Comparison of ENCODE assay signal across 8 cellular contexts in the genomic region with DNA sequence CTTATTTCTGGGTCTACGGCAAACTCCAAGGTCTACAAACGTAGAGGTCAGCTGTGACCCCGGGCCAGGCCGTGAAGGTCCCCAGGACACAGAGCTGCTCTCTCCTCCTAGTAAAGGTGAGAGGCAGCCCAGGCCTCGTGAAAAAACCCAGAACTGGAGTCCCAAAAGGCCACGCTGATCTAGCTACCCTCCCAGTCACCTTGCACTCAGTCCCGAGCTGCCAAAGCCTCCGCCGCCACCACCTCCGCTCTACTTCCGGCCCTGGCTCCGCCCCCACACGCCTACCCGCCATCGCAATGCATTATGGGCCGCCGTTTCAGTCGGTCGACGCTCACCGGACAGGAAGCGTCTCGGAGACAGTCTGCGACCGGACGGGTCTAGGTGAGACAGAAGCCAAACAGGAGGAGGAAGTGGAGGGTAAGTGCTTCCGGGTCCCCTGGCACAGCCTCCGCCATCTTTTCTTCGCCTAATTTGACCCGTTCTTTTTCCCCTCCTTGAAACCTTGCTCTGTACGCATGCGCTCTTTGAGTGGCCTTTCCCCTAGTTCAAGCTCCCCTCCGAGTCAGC. TPM values are rescaled to one million over a fixed set of nuclear protein-coding genes. Genes with fewer than 3 reads are reported as not detected.
DNase-seq lines count a peak whose midpoint lies in the region; TF ChIP-seq lines count a peak whose summit lies in the region.

A gene with protein sequence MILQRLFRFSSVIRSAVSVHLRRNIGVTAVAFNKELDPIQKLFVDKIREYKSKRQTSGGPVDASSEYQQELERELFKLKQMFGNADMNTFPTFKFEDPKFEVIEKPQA (minus strand): TSS at position 251 of the 567 bp plus-strand sequence. CDS start 5,110 bp downstream, outside the sequence.
A gene (plus strand): TSS at position 319 of the 567 bp plus-strand sequence. CDS start 6,627 bp downstream, outside the sequence.

- H3K27me3 ChIP-seq in HAP-1 (ENCODE audit: low read depth) (no peaks in the 10 kb centered on the region), MM.1S (replicated peaks; ENCODE audit: insufficient read depth, low read length) (no peaks in the 10 kb centered on the region), neural cell (ENCODE audit: insufficient read depth, low read depth, low read length) (no peaks in the 10 kb centered on the region), stomach (no peaks in the 10 kb centered on the region)

- DNase-seq in HAP-1 (ENCODE audit: low spot score in 2 of 2) (peak; percentile 98 to 99), MM.1S (peak; percentile 98), SIG-M5 (lab: John Stamatoyannopoulos, UW) (peak; percentile 93), activated gamma-delta T cell (lab: John Stamatoyannopoulos, UW) (peak; percentile 90), fibroblast of villous mesenchyme (ENCODE audit: low read depth) (peak; percentile 99), stomach (peak; percentile 97)

- 0 to 1% (median 0%) methylated on average over 26 to 33 of the region's 33 CpGs for WGBS in stomach, 5 donors

- H3K36me3 ChIP-seq in ES-I3 (ENCODE audit: insufficient read depth, low read length) = 0 out of 2 replicates have a peak, but pooled peaks cover 2% of the 10 kb centered on the region
- peaks cover 14% of the 10 kb centered on the region for H3K36me3 ChIP-seq in HAP-1 (replicated peaks)
- H3K36me3 ChIP-seq in MM.1S (replicated peaks; ENCODE audit: insufficient read depth, low read length) = no peaks in the 10 kb centered on the region; the same call in 1 of the 2 replicates
- H3K36me3 ChIP-seq in neural cell (ENCODE audit: insufficient read depth, low read length) = peaks cover under 1% of the 10 kb centered on the region
- H3K36me3 ChIP-seq in stomach = peaks cover 3 to 17% (median 8%) of the 10 kb centered on the region in 4 donors

- peak within 1 kb of the TSS; percentile 99 for H3K27ac ChIP-seq in MM.1S (ENCODE audit: low read length)
- peak within 1 kb of the TSS; percentile 99 for H3K27ac ChIP-seq in neural cell (ENCODE audit: low read length)
- H3K27ac ChIP-seq in stomach = peak within 1 kb of the TSS; percentile 96 to 99 (median 98)

- no peaks in the 10 kb centered on the region for H3K9me2 ChIP-seq in MM.1S (replicated peaks; ENCODE audit: insufficient read depth, low read length)
- H3K9me2 ChIP-seq in neural cell (ENCODE audit: insufficient read depth, low read length) = no peaks in the 10 kb centered on the region

- H3K4me2 ChIP-seq in MM.1S (ENCODE audit: low read depth, low read length) = peak within 1 kb of the TSS; percentile 93
- peak within 1 kb of the TSS; percentile 99 for H3K4me2 ChIP-seq in neural cell (ENCODE audit: low read length)

- TF ChIP-seq CTCF in MM.1S (IDR thresholded peaks at IDR 0.05; ENCODE audit: low read length) (no peak), fibroblast of villous mesenchyme (IDR thresholded peaks at IDR 0.05; ENCODE audit: insufficient read depth, low read depth, low read length) (no peak), neural cell (IDR thresholded peaks at IDR 0.05; ENCODE audit: poor library complexity, severe bottlenecking) (no peak), stomach (IDR thresholded peaks at IDR 0.05) (peak in 1 of 7 experiments; percentile 3)

- H3K9me3 ChIP-seq in ES-I3 (ENCODE audit: control insufficient read depth, insufficient read depth, low read length) (no peaks in the 10 kb centered on the region), HAP-1 (no peaks in the 10 kb centered on the region), MM.1S (replicated peaks; ENCODE audit: insufficient read depth, low read length) (no peaks in the 10 kb centered on the region), neural cell (ENCODE audit: low read length) (no peaks in the 10 kb centered on the region), stomach (no peaks in the 10 kb centered on the region)

- peak within 1 kb of the TSS; percentile 96 for H3K9ac ChIP-seq in ES-I3 (ENCODE audit: low read depth, low read length)
- peak within 1 kb of the TSS; percentile 95 for H3K9ac ChIP-seq in MM.1S (ENCODE audit: low read length)
- peak within 1 kb of the TSS; percentile 90 for H3K9ac ChIP-seq in neural cell (ENCODE audit: low read length)

- H4K20me1 ChIP-seq in MM.1S (ENCODE audit: insufficient read depth, low read length) (no peaks in the 10 kb centered on the region), neural cell (ENCODE audit: insufficient read depth) (no peaks in the 10 kb centered on the region)

- H3K4me1 ChIP-seq in ES-I3 (ENCODE audit: insufficient read depth, low read length) = 0 out of 2 replicates have a peak, but pooled peaks cover 3% of the 10 kb centered on the region
- H3K4me1 ChIP-seq in HAP-1 = peaks cover 28% of the 10 kb centered on the region
- peaks cover 24% of the 10 kb centered on the region for H3K4me1 ChIP-seq in MM.1S (ENCODE audit: low read length)
- peaks cover 19 to 64% (median 49%) of the 10 kb centered on the region in 4 donors for H3K4me1 ChIP-seq in stomach

- H2AFZ ChIP-seq in MM.1S (ENCODE audit: low read length) (peak within 1 kb of the TSS; percentile 95), neural cell (ENCODE audit: low read depth, low read length) (peak within 1 kb of the TSS; percentile 83)

- no peak for TF ChIP-seq RAD21 in neural cell (conservative IDR thresholded peaks at IDR 0.05)

- H3F3A ChIP-seq in MM.1S (ENCODE audit: insufficient read depth, low read length) = peaks cover 12% of the 10 kb centered on the region; the same call in 1 of the 2 replicates
- H3F3A ChIP-seq in neural cell (ENCODE audit: insufficient read depth, low read length, poor library complexity, severe bottlenecking) = no peaks in the 10 kb centered on the region

- in situ Hi-C loops in HAP-1 (cut with MboI; ENCODE audit: low sequenced_read_pairs) = loop anchor here (5.0 kb wide), 1 partner anchor 127 kb away; a partner anchor contains a TSS

- TF ChIP-seq EP300 in neural cell (conservative IDR thresholded peaks at IDR 0.05; ENCODE audit: poor library complexity, severe bottlenecking) (peak; percentile 66), stomach (IDR thresholded peaks at IDR 0.05) (peak; percentile 50)

- H3K4me3 ChIP-seq in HAP-1 (peak within 1 kb of the TSS; percentile 90), MM.1S (ENCODE audit: low read length) (peak within 1 kb of the TSS; percentile 97), fibroblast of villous mesenchyme (ENCODE audit: low read depth, low read length) (peak within 1 kb of the TSS; percentile 91), neural cell (ENCODE audit: low read length) (peak within 1 kb of the TSS; percentile 88), stomach (peak within 1 kb of the TSS; percentile 87 to 96 (median 92))

- H3K79me2 ChIP-seq in MM.1S (ENCODE audit: low read length) (peaks cover 88% of the 10 kb centered on the region), neural cell (replicated peaks; ENCODE audit: insufficient read depth, low read length) (peaks cover 80% of the 10 kb centered on the region)

- TF ChIP-seq POLR2A in stomach (IDR thresholded peaks at IDR 0.05) = peak in 2 of 4 donors; percentile 61 to 74

- intact Hi-C loops in stomach (cut with DNase I; ENCODE audit: low total_unique reads) = no loop called here

TF ChIP-seq in neural cell, 6 proteins besides CTCF, POLR2A, EP300 and RAD21:
- TF ChIP-seq POLR2AphosphoS5 (IDR thresholded peaks at IDR 0.05) (peak; percentile 94), SMC3 (conservative IDR thresholded peaks at IDR 0.05; ENCODE audit: poor library complexity) (peak; percentile 28), MXI1 (conservative IDR thresholded peaks at IDR 0.05; ENCODE audit: poor library complexity, severe bottlenecking) (no peak), EZH2 (IDR thresholded peaks at IDR 0.05; ENCODE audit: borderline replicate concordance, insufficient read depth, low read length, poor library complexity, severe bottlenecking) (no peak)
- TF ChIP-seq, protein P1, sequence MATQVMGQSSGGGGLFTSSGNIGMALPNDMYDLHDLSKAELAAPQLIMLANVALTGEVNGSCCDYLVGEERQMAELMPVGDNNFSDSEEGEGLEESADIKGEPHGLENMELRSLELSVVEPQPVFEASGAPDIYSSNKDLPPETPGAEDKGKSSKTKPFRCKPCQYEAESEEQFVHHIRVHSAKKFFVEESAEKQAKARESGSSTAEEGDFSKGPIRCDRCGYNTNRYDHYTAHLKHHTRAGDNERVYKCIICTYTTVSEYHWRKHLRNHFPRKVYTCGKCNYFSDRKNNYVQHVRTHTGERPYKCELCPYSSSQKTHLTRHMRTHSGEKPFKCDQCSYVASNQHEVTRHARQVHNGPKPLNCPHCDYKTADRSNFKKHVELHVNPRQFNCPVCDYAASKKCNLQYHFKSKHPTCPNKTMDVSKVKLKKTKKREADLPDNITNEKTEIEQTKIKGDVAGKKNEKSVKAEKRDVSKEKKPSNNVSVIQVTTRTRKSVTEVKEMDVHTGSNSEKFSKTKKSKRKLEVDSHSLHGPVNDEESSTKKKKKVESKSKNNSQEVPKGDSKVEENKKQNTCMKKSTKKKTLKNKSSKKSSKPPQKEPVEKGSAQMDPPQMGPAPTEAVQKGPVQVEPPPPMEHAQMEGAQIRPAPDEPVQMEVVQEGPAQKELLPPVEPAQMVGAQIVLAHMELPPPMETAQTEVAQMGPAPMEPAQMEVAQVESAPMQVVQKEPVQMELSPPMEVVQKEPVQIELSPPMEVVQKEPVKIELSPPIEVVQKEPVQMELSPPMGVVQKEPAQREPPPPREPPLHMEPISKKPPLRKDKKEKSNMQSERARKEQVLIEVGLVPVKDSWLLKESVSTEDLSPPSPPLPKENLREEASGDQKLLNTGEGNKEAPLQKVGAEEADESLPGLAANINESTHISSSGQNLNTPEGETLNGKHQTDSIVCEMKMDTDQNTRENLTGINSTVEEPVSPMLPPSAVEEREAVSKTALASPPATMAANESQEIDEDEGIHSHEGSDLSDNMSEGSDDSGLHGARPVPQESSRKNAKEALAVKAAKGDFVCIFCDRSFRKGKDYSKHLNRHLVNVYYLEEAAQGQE (IDR thresholded peaks at IDR 0.05; ENCODE audit: borderline replicate concordance) = peak; percentile 35

RNA-seq across cellular contexts. Expression of the first gene that starts in this region (rescaled TPM):
- total RNA-seq in fibroblast of villous mesenchyme (28.0 and 41.5 TPM in 2 replicates), stomach (100 to 1,000 TPM in 2 of 5 donors, 10 to 100 TPM in 2, 1 to 10 TPM in 1; 4.3 to 155 (median 83.5) TPM)
- polyA plus RNA-seq in neural cell (258 and 274 TPM in 2 replicates), stomach (100 to 1,000 TPM; 391 to 471 (median 470) TPM)
- polyA minus RNA-seq in neural cell = 48.0 and 76.2 TPM in 2 replicates

RNA-seq across cellular contexts. Expression of the second gene that starts in this region (rescaled TPM):
- total RNA-seq in fibroblast of villous mesenchyme (19.6 and 31.1 TPM in 2 replicates), stomach (10 to 100 TPM in 2 of 5 donors, 1 to 10 TPM in 3; 6.4 to 47.0 (median 8.2) TPM)
- polyA plus RNA-seq in neural cell (41.1 and 45.4 TPM in 2 replicates), stomach (1 to 10 TPM; 6.8 to 8.7 (median 7.5) TPM)
- 57.1 and 58.4 TPM in 2 replicates for polyA minus RNA-seq in neural cell

Comparison
In these comparisons a context has a peak if more than half of its experiments do, and no peak if none do; other contexts are left out.
1. Peak in every context shown above with its lines: DNase-seq, H3K4me3 ChIP-seq and H3K27ac ChIP-seq.